ENCODE assay signal across 29 cellular contexts in genomic region chr2:16214861-16215260, GRCh38.
"Had no signal": no experiment of that assay in that cellular context is flagged by ENCODE, and none has a peak within 500 bp of the region (broad histone marks: within the 10 kb centered on the region; RNA-seq: fewer than 3 reads in every experiment).

No MANE protein-coding gene starts in this region.

- H3K27ac Mint-ChIP-seq: dendritic cell treated with granulocyte-macrophage colony-stimulating factor and Interleukin-4, amounts not matched to agents 40 ng/mL and 50 ng/mL, for 4 days; effector memory CD8-positive, alpha-beta T cell; endodermal cell had no signal

- H3K27me3 ChIP-seq: colonic mucosa, dorsolateral prefrontal cortex, esophagus muscularis mucosa, esophagus squamous epithelium, foreskin keratinocyte, gastrocnemius medialis, gastroesophageal sphincter, heart left ventricle, heart right ventricle, hepatocyte had no signal

- H3K4me1 ChIP-seq: colonic mucosa, esophagus squamous epithelium, foreskin keratinocyte, gastrocnemius medialis, gastroesophageal sphincter had no signal

- H3K27me3 Mint-ChIP-seq: dendritic cell treated with granulocyte-macrophage colony-stimulating factor and Interleukin-4, amounts not matched to agents 40 ng/mL and 50 ng/mL, for 4 days; effector memory CD8-positive, alpha-beta T cell had no signal

- H3K4me2 ChIP-seq: hepatocyte had no signal

- H3K9me3 Mint-ChIP-seq: dendritic cell treated with granulocyte-macrophage colony-stimulating factor and Interleukin-4, amounts not matched to agents 40 ng/mL and 50 ng/mL, for 4 days; effector memory CD8-positive, alpha-beta T cell had no signal

- H3K4me3 ChIP-seq: colonic mucosa, coronary artery, esophagus muscularis mucosa, esophagus squamous epithelium, gastrocnemius medialis, gastroesophageal sphincter, heart left ventricle, heart right ventricle, hepatocyte had no signal

- H3K9me3 ChIP-seq: colonic mucosa, esophagus muscularis mucosa, esophagus squamous epithelium, gastrocnemius medialis, gastroesophageal sphincter, heart left ventricle had no signal

- H3K27ac ChIP-seq: colonic mucosa, coronary artery, dorsolateral prefrontal cortex, epithelial cell of prostate, esophagus muscularis mucosa, esophagus squamous epithelium, foreskin keratinocyte, gastrocnemius medialis, gastroesophageal sphincter, hepatocyte had no signal

- DNase-seq: colonic mucosa; cortex of kidney; dermis blood vessel endothelial cell; dorsolateral prefrontal cortex; effector CD4-positive, alpha-beta T cell; effector CD8-positive, alpha-beta T cell; effector memory CD4-positive, alpha-beta T cell; effector memory CD8-positive, alpha-beta T cell; endodermal cell; erythroblast; esophagus squamous epithelium; foreskin fibroblast; foreskin keratinocyte; foreskin melanocyte; gastrocnemius medialis; glutamatergic neuron; head of caudate nucleus; heart left ventricle; heart right ventricle had no signal

- H2AFZ ChIP-seq: hepatocyte had no signal

- H3K79me2 ChIP-seq: hepatocyte had no signal

- H3K36me3 ChIP-seq: colonic mucosa, esophagus muscularis mucosa, esophagus squamous epithelium, gastrocnemius medialis, gastroesophageal sphincter, heart left ventricle, heart right ventricle had no signal

- ATAC-seq: effector memory CD8-positive, alpha-beta T cell; esophagus mucosa; foreskin keratinocyte; gastrocnemius medialis; gastroesophageal sphincter; heart left ventricle; heart right ventricle had no signal

- H3K4me3 Mint-ChIP-seq: dendritic cell treated with granulocyte-macrophage colony-stimulating factor and Interleukin-4, amounts not matched to agents 40 ng/mL and 50 ng/mL, for 4 days; effector memory CD8-positive, alpha-beta T cell; endodermal cell had no signal

- FAIRE-seq: endometrium, endothelial cell of umbilical vein, frontal cortex had no signal
